ENCODE assay signal across 1 cellular context in genomic region chr12:4277856-4278581, GRCh38.
TF ChIP-seq lines count a peak whose summit lies in the region.

No MANE protein-coding gene starts in this region.

TF ChIP-seq in GM12878, 131 proteins besides CTCF, POLR2A, EP300 and RAD21:
- TF ChIP-seq POLR2AphosphoS2 (IDR thresholded peaks at IDR 0.05; ENCODE audit: low read depth, low read length) (no peak; the same call in 1 of the 2 replicates), MYC (IDR thresholded peaks at IDR 0.05; ENCODE audit: insufficient read depth, insufficient read length, insufficient replicate concordance, low read length, severe bottlenecking) (no peak), NBN (IDR thresholded peaks at IDR 0.05) (no peak), ESRRA (IDR thresholded peaks at IDR 0.05; ENCODE audit: low read length) (no peak), WRNIP1 (IDR thresholded peaks at IDR 0.05; ENCODE audit: borderline replicate concordance, low read depth, low read length) (no peak), POLR2AphosphoS5 (IDR thresholded peaks at IDR 0.05; ENCODE audit: low read length) (peak; percentile 19; the same call in 1 of the 2 replicates)
